ENCODE assay signal across 16 cellular contexts in genomic region chr1:81703352-81703735, GRCh38.
DNase-seq lines count a peak whose midpoint lies in the region; ATAC-seq, FAIRE-seq and TF ChIP-seq lines count a peak whose summit lies in the region.
"Had no signal": no experiment of that assay in that cellular context is flagged by ENCODE, and none has a peak within 500 bp of the region (broad histone marks: within the 10 kb centered on the region; RNA-seq: fewer than 3 reads in every experiment).

No MANE protein-coding gene starts in this region.

- H3K27ac ChIP-seq in HepG2 (ENCODE audit: extremely low read length, insufficient read depth, low read length) (no peak overlapping the region), ascending aorta (no peak overlapping the region)
- H3K27ac ChIP-seq: esophagus muscularis mucosa had no signal

- H3K79me2 ChIP-seq in HepG2 (ENCODE audit: insufficient read depth, low read length) = no peaks in the 10 kb centered on the region

- intact Hi-C loops in HepG2 (cut with micrococcal nuclease; ENCODE audit: unreplicated experiment) (no loop called here), ascending aorta (cut with DNase I) (no loop called here)

- H3K9me3 ChIP-seq in HepG2 (ENCODE audit: low read length) (peaks cover 23% of the 10 kb centered on the region), ascending aorta (no peaks in the 10 kb centered on the region)
- H3K9me3 ChIP-seq: esophagus muscularis mucosa had no signal

- H3K27me3 Mint-ChIP-seq in chondrocyte (ENCODE audit: low read depth) = no peaks in the 10 kb centered on the region
- H3K27me3 Mint-ChIP-seq: activated CD4-positive, alpha-beta T cell treated with anti-CD3 and anti-CD28 coated beads, Interleukin-2, amount 10 ng/mL, durations not matched to agents 7 days and 5 days; central memory CD8-positive, alpha-beta T cell had no signal

- CTCF ChIA-PET in HepG2 (lab: Yijun Ruan, JAX; ENCODE audit: low intra/inter-chr PET ratio, low total read pairs) = no interaction called here

- peak overlapping the region; percentile 92 for H3K27ac Mint-ChIP-seq in chondrocyte (ENCODE audit: unreplicated experiment)
- H3K27ac Mint-ChIP-seq: activated CD4-positive, alpha-beta T cell treated with anti-CD3 and anti-CD28 coated beads, Interleukin-2, amount 10 ng/mL, durations not matched to agents 7 days and 5 days had no signal

- H3K36me3 Mint-ChIP-seq in chondrocyte (ENCODE audit: low read depth) = no peaks in the 10 kb centered on the region

- H3K4me2 ChIP-seq in HepG2 (ENCODE audit: low read depth, low read length) = no peak overlapping the region

- POLR2A ChIA-PET in HepG2 (lab: Yijun Ruan, JAX) = no interaction called here

- H3K4me3 Mint-ChIP-seq in chondrocyte (ENCODE audit: unreplicated experiment) = peak overlapping the region; percentile 1
- H3K4me3 Mint-ChIP-seq: activated CD4-positive, alpha-beta T cell treated with anti-CD3 and anti-CD28 coated beads, Interleukin-2, amount 10 ng/mL, durations not matched to agents 7 days and 5 days; central memory CD8-positive, alpha-beta T cell had no signal

- TF ChIP-seq POLR2A in HepG2 (IDR thresholded peaks at IDR 0.05; ENCODE audit: insufficient read depth in 1 of 2, low read depth in 2 of 2, low read length in 2 of 2) = no peak

- no peak for TF ChIP-seq EP300 in HepG2 (IDR thresholded peaks at IDR 0.05; ENCODE audit: low read depth in 2 of 2, low read length in 2 of 2)
- TF ChIP-seq EP300 in HepG2 (CRISPR knock-in tag; IDR thresholded peaks at IDR 0.05; ENCODE audit: borderline replicate concordance) = no peak

- no peak for FAIRE-seq in HepG2 (lab: Jason Lieb, UNC)

- BruUV-seq in HepG2 (replicated peaks; lab: Mats Ljungman, UMichigan) = no TSS peak

- in situ Hi-C loops in HepG2 (cut with HindIII; ENCODE audit: extremely low pct_ligation_motif_present, low pct_unique_long_range_greater_than_20kb) = no loop called here

- no peak for TF ChIP-seq RAD21 in HepG2 (CRISPR knock-in tag; IDR thresholded peaks at IDR 0.05)

- peak; percentile 52; the same call in 1 of the 3 replicates for ATAC-seq in HepG2

- H3K27me3 ChIP-seq in HepG2 (ENCODE audit: control insufficient read depth in 1 of 2, insufficient read depth in 2 of 2, low read length in 2 of 2) (no peaks in the 10 kb centered on the region), ascending aorta (no peaks in the 10 kb centered on the region)
- H3K27me3 ChIP-seq: esophagus muscularis mucosa had no signal

- no peak overlapping the region for H2AFZ ChIP-seq in HepG2 (ENCODE audit: low read length)

- H3K4me1 ChIP-seq in HepG2 (ENCODE audit: insufficient read depth, low read length) = peaks cover 14% of the 10 kb centered on the region
- no peaks in the 10 kb centered on the region for H3K4me1 ChIP-seq in ascending aorta

- H3K9me3 Mint-ChIP-seq in chondrocyte (ENCODE audit: low read depth) = no peaks in the 10 kb centered on the region
- H3K9me3 Mint-ChIP-seq: activated CD4-positive, alpha-beta T cell treated with anti-CD3 and anti-CD28 coated beads, Interleukin-2, amount 10 ng/mL, durations not matched to agents 7 days and 5 days had no signal

- TF ChIP-seq CTCF in chondrocyte (IDR thresholded peaks at IDR 0.05) (no peak), HepG2 (CRISPR knock-in tag; IDR thresholded peaks at IDR 0.05) (no peak), ascending aorta (IDR thresholded peaks at IDR 0.05) (no peak)

- H3K36me3 ChIP-seq in HepG2 (replicated peaks in 1 of 2; ENCODE audit: control insufficient read depth in 1 of 2, insufficient read depth in 2 of 2, low read length in 2 of 2) (no peaks in the 10 kb centered on the region), ascending aorta (no peaks in the 10 kb centered on the region)
- H3K36me3 ChIP-seq: esophagus muscularis mucosa had no signal

- 15% methylated on average over 3 of the region's 3 CpGs for WGBS in HepG2 (ENCODE audit: low lambda C conversion rate)

- H3K4me1 Mint-ChIP-seq in chondrocyte (ENCODE audit: low read depth) = peaks cover 52% of the 10 kb centered on the region
- H3K4me1 Mint-ChIP-seq: activated CD4-positive, alpha-beta T cell treated with anti-CD3 and anti-CD28 coated beads, Interleukin-2, amount 10 ng/mL, durations not matched to agents 7 days and 5 days; central memory CD8-positive, alpha-beta T cell had no signal

- H3K9ac ChIP-seq in HepG2 (ENCODE audit: insufficient read depth, low read depth, low read length) = no peak overlapping the region

- H3K4me3 ChIP-seq in HepG2 (replicated peaks in 1 of 3; ENCODE audit: insufficient read depth in 1 of 3, low read depth in 2 of 3, low read length in 3 of 3) = no peak overlapping the region
- H3K4me3 ChIP-seq in ascending aorta = no peak overlapping the region
- H3K4me3 ChIP-seq: esophagus muscularis mucosa had no signal

- H4K20me1 ChIP-seq in HepG2 (ENCODE audit: insufficient read depth, low read length) = no peaks in the 10 kb centered on the region

- DNase-seq in AG08395 (ENCODE audit: low spot score) = peak; percentile 33
- peak; percentile 51 for DNase-seq in M059J (ENCODE audit: low read depth)
- DNase-seq in chondrocyte (ENCODE audit: low spot score) = no peak
- DNase-seq in HepG2 (ENCODE audit: low spot score) = no peak
- no peak for DNase-seq in T1000 (lab: John Stamatoyannopoulos, UW)
- no peak for DNase-seq in AG08396 (ENCODE audit: low spot score)
- no peak for DNase-seq in ascending aorta (ENCODE audit: low spot score in 2 of 2)
- no peak for DNase-seq in DMS 273 treated with DMSO at 0.1 percent for 48 hours (lab: John Stamatoyannopoulos, UW)
- DNase-seq: activated CD4-positive, alpha-beta T cell treated with anti-CD3 and anti-CD28 coated beads, Interleukin-2, amount 10 ng/mL, durations not matched to agents 7 days and 5 days; activated effector memory CD4-positive, alpha-beta T cell treated with Interleukin-2 at 50 U/mL for 16 hours; AML-193; DND-41; GOT3; NCI-H446 had no signal

TF ChIP-seq in HepG2, 621 proteins besides CTCF, POLR2A, EP300 and RAD21 (continues in another document):
- TF ChIP-seq ZNF460 (CRISPR knock-in tag; IDR thresholded peaks at IDR 0.05; ENCODE audit: borderline replicate concordance) (no peak), ZSCAN25 (CRISPR knock-in tag; IDR thresholded peaks at IDR 0.05) (no peak), ZFP36L2 (CRISPR knock-in tag; IDR thresholded peaks at IDR 0.05) (no peak), SALL2 (CRISPR knock-in tag; IDR thresholded peaks at IDR 0.05) (no peak), ATM (IDR thresholded peaks at IDR 0.05; ENCODE audit: borderline replicate concordance) (no peak), BHLHE40 (IDR thresholded peaks at IDR 0.05; ENCODE audit: low read length) (no peak), AHDC1 (CRISPR knock-in tag; IDR thresholded peaks at IDR 0.05; ENCODE audit: borderline replicate concordance) (no peak), ZNF580 (CRISPR knock-in tag; IDR thresholded peaks at IDR 0.05; ENCODE audit: borderline replicate concordance, low read depth) (no peak), ZNF839 (CRISPR knock-in tag; IDR thresholded peaks at IDR 0.05; ENCODE audit: borderline replicate concordance) (no peak), ZNF34 (CRISPR knock-in tag; IDR thresholded peaks at IDR 0.05; ENCODE audit: borderline replicate concordance) (no peak), SAFB2 (CRISPR knock-in tag; IDR thresholded peaks at IDR 0.05; ENCODE audit: borderline replicate concordance, low read depth) (no peak), LBX2 (CRISPR knock-in tag; IDR thresholded peaks at IDR 0.05; ENCODE audit: borderline replicate concordance) (no peak)

Comparison
In these comparisons a context has a peak if more than half of its experiments do, and no peak if none do; other contexts are left out.
1. DNase-seq: peak in AG08395 (single experiment) and M059J (single experiment); none in chondrocyte (single experiment), HepG2 (single experiment), T1000 (single experiment), AG08396 (single experiment), ascending aorta (0 of 2) and DMS 273 treated with DMSO at 0.1 percent for 48 hours (single experiment).